3 cellular contexts compared by ENCODE assay signal in genomic region chr11:32188785-32189184, GRCh38.
TF ChIP-seq lines count a peak whose summit lies in the region.

No MANE protein-coding gene starts in this region.

TF ChIP-seq in SK-N-SH treated with all-trans-retinoic acid at 6 μM for 48 hours, 23 proteins besides CTCF, POLR2A, EP300 and RAD21 (continued from another document):
- no peak for TF ChIP-seq ZFP3 (CRISPR knock-in tag; IDR thresholded peaks at IDR 0.05)
- TF ChIP-seq ESRRG (CRISPR knock-in tag; IDR thresholded peaks at IDR 0.05), result no peak
TF ChIP-seq in SK-N-SH treated with all-trans-retinoic acid at 6 μM for 48 hours: peak in this region for 0.

TF ChIP-seq in SK-N-SH, 30 proteins besides CTCF, POLR2A, EP300 and RAD21:
- TF ChIP-seq USF1 (IDR thresholded peaks at IDR 0.05; ENCODE audit: borderline replicate concordance, low read depth), result no peak
- TF ChIP-seq FOXJ3 (CRISPR knock-in tag; IDR thresholded peaks at IDR 0.05), result no peak
- TF ChIP-seq SIN3A (IDR thresholded peaks at IDR 0.05; ENCODE audit: borderline replicate concordance, low read depth, low read length), result no peak
- no peak for TF ChIP-seq NFIC (IDR thresholded peaks at IDR 0.05; ENCODE audit: borderline replicate concordance)
- no peak for TF ChIP-seq TCF12 (IDR thresholded peaks at IDR 0.05)
- no peak for TF ChIP-seq JUND (IDR thresholded peaks at IDR 0.05)
- no peak for TF ChIP-seq RCOR1 (IDR thresholded peaks at IDR 0.05; ENCODE audit: low read length)
- TF ChIP-seq IRF3 (IDR thresholded peaks at IDR 0.05; ENCODE audit: low read depth, low read length), result no peak

TF ChIP-seq in K562, 482 proteins besides CTCF, POLR2A, EP300 and RAD21 (continued from another document):
- TF ChIP-seq BCLAF1 (IDR thresholded peaks at IDR 0.05; ENCODE audit: borderline replicate concordance in 1 of 2, control insufficient read depth in 1 of 2, low read depth in 2 of 2, low read length in 1 of 2), result no peak
- TF ChIP-seq POLR2H (tag; IDR thresholded peaks at IDR 0.05; ENCODE audit: low read depth), result no peak
- 0 out of 4 replicates have a peak, but pooled peaks of 1 of the 2 experiments have one; percentile 30 for TF ChIP-seq FOXA3 (CRISPR knock-in tag; conservative IDR thresholded peaks at IDR 0.05 in 1 of 2, IDR thresholded peaks at IDR 0.05 in 1 of 2)
